ENCODE assay signal across 9 cellular contexts in the genomic region with DNA sequence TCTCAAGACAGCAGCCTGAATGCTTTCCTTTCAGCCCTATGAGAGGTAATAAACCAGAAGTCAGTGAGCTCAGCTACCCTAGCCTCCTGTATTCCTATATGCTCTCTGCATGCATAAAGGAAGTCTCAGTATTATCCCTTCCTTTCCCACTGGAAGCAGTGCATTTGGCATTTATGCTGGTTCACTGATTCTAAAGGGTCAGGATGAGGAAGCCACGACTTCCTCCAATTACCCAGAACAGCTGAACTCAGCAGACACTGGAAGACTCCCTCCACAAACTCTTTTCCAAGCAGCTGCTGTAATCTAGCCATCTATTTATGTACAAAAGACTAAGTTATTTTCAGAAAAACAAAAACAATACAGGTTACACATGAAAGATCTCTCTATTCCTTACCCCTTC.
"Had no signal": no experiment of that assay in that cellular context is flagged by ENCODE, and none has a peak within 500 bp of the region (broad histone marks: within the 10 kb centered on the region; RNA-seq: fewer than 3 reads in every experiment).

No MANE protein-coding gene starts in this region.

- H3K4me1 Mint-ChIP-seq: activated naive CD8-positive, alpha-beta T cell treated with anti-CD3 and anti-CD28 coated beads, Interleukin-2, amount 10 ng/mL, durations not matched to agents 7 days and 5 days; central memory CD8-positive, alpha-beta T cell had no signal

- H3K4me3 Mint-ChIP-seq: activated naive CD8-positive, alpha-beta T cell treated with anti-CD3 and anti-CD28 coated beads, Interleukin-2, amount 10 ng/mL, durations not matched to agents 7 days and 5 days; central memory CD8-positive, alpha-beta T cell; stimulated activated naive CD8-positive, alpha-beta T cell treated with anti-CD3 and anti-CD28 coated beads, Interleukin-15, Interleukin-2, amounts not matched to agents 100 ng/mL and 50 ng/mL, for 24 hours; T-helper 2 cell treated with Interferon-gamma antibody and Interleukin-4, amounts not matched to agents 5 μg/mL and 100 μg/mL, for 36 hours; type B pancreatic cell had no signal

- H3K27ac Mint-ChIP-seq: activated naive CD8-positive, alpha-beta T cell treated with anti-CD3 and anti-CD28 coated beads, Interleukin-2, amount 10 ng/mL, durations not matched to agents 7 days and 5 days; stimulated activated naive CD8-positive, alpha-beta T cell treated with anti-CD3 and anti-CD28 coated beads, Interleukin-15, Interleukin-2, amounts not matched to agents 100 ng/mL and 50 ng/mL, for 24 hours; T-helper 2 cell treated with Interferon-gamma antibody and Interleukin-4, amounts not matched to agents 5 μg/mL and 100 μg/mL, for 36 hours; type B pancreatic cell had no signal

- H3K9me3 Mint-ChIP-seq: type B pancreatic cell had no signal

- H3K36me3 Mint-ChIP-seq: activated naive CD8-positive, alpha-beta T cell treated with anti-CD3 and anti-CD28 coated beads, Interleukin-2, amount 10 ng/mL, durations not matched to agents 7 days and 5 days; type B pancreatic cell had no signal

- DNase-seq: activated naive CD4-positive, alpha-beta T cell; activated naive CD8-positive, alpha-beta T cell treated with anti-CD3 and anti-CD28 coated beads, Interleukin-2, amount 10 ng/mL, durations not matched to agents 7 days and 5 days; brain microvascular endothelial cell; kidney; stimulated activated CD4-positive, alpha-beta T cell treated with anti-CD3 and anti-CD28 coated beads, Interleukin-2, amount 100 ng/mL, for 48 hours had no signal

- H3K27me3 Mint-ChIP-seq: activated naive CD8-positive, alpha-beta T cell treated with anti-CD3 and anti-CD28 coated beads, Interleukin-2, amount 10 ng/mL, durations not matched to agents 7 days and 5 days; central memory CD8-positive, alpha-beta T cell; stimulated activated naive CD8-positive, alpha-beta T cell treated with anti-CD3 and anti-CD28 coated beads, Interleukin-15, Interleukin-2, amounts not matched to agents 100 ng/mL and 50 ng/mL, for 24 hours; type B pancreatic cell had no signal
